Comparison of ENCODE assay signal across 1 cellular context in the genomic region with DNA sequence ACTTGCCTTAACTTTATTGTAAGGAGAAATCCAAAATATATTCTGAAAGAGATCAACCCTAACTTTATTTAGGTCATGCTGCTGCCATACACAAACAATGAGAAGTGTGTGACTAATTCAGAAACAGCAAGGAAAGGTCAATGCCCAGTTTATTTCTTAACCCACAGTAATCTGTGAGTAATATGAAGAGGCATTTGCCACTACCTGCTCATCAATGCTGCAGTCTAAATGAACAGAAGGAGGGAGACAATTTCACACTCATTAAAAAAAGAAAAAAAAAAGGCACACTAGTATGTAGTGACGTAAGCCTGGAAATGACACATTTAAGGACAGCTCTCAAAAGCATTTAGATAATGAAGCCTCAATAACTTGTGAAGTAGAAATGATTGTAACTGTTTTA.
A peak's percentile ranks its signal among the peaks of the same experiment; 100 is the strongest.
TF ChIP-seq lines count a peak whose summit lies in the region.

No MANE protein-coding gene starts in this region.

TF ChIP-seq in HepG2, 621 proteins besides CTCF, POLR2A, EP300 and RAD21 (continued from another document):
- TF ChIP-seq, protein P1, sequence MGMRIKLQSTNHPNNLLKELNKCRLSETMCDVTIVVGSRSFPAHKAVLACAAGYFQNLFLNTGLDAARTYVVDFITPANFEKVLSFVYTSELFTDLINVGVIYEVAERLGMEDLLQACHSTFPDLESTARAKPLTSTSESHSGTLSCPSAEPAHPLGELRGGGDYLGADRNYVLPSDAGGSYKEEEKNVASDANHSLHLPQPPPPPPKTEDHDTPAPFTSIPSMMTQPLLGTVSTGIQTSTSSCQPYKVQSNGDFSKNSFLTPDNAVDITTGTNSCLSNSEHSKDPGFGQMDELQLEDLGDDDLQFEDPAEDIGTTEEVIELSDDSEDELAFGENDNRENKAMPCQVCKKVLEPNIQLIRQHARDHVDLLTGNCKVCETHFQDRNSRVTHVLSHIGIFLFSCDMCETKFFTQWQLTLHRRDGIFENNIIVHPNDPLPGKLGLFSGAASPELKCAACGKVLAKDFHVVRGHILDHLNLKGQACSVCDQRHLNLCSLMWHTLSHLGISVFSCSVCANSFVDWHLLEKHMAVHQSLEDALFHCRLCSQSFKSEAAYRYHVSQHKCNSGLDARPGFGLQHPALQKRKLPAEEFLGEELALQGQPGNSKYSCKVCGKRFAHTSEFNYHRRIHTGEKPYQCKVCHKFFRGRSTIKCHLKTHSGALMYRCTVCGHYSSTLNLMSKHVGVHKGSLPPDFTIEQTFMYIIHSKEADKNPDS (CRISPR knock-in tag; IDR thresholded peaks at IDR 0.05), result no peak
- TF ChIP-seq, protein P2, sequence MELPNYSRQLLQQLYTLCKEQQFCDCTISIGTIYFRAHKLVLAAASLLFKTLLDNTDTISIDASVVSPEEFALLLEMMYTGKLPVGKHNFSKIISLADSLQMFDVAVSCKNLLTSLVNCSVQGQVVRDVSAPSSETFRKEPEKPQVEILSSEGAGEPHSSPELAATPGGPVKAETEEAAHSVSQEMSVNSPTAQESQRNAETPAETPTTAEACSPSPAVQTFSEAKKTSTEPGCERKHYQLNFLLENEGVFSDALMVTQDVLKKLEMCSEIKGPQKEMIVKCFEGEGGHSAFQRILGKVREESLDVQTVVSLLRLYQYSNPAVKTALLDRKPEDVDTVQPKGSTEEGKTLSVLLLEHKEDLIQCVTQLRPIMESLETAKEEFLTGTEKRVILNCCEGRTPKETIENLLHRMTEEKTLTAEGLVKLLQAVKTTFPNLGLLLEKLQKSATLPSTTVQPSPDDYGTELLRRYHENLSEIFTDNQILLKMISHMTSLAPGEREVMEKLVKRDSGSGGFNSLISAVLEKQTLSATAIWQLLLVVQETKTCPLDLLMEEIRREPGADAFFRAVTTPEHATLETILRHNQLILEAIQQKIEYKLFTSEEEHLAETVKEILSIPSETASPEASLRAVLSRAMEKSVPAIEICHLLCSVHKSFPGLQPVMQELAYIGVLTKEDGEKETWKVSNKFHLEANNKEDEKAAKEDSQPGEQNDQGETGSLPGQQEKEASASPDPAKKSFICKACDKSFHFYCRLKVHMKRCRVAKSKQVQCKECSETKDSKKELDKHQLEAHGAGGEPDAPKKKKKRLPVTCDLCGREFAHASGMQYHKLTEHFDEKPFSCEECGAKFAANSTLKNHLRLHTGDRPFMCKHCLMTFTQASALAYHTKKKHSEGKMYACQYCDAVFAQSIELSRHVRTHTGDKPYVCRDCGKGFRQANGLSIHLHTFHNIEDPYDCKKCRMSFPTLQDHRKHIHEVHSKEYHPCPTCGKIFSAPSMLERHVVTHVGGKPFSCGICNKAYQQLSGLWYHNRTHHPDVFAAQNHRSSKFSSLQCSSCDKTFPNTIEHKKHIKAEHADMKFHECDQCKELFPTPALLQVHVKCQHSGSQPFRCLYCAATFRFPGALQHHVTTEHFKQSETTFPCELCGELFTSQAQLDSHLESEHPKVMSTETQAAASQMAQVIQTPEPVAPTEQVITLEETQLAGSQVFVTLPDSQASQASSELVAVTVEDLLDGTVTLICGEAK (IDR thresholded peaks at IDR 0.05), result peak; percentile 14; the same call in 1 of the 2 replicates
- TF ChIP-seq, protein P2 (CRISPR knock-in tag; IDR thresholded peaks at IDR 0.05), result no peak
